ENCODE assay signal across 7 cellular contexts in the genomic region with DNA sequence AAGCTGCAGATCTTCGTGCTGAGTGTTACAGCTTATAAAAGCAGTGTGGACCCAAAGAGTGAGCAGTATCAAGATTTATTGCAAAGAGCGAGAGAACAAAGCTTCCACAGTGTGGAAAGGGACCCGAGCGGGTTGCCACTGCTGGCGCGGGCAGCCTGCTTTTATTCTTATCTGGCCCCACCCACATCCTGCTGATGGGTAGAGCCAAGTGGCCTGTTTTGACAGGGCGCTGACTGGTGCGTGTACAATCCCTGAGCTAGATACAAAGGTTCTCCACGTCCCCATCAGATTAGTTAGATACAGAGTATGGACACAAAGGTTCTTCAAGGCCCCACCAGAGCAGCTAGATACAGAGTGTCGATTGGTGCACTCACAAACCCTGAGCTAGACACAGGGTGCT. TPM values are rescaled to one million over a fixed set of nuclear protein-coding genes. Genes with fewer than 3 reads are reported as not detected.
A peak's percentile ranks its signal among the peaks of the same experiment; 100 is the strongest.
DNase-seq lines count a peak whose midpoint lies in the region; ATAC-seq and TF ChIP-seq lines count a peak whose summit lies in the region.
"Not testable (repeated sequence)": the region's sequence is repeated elsewhere in the genome, so short reads cannot be mapped to it uniquely, and the experiment has no call there.

No MANE protein-coding gene starts in this region.

- H3K4me3 ChIP-seq in GM08714 (ENCODE audit: low read length), result peak overlapping the region; percentile 21; the same call in 1 of the 2 replicates

- POLR2A ChIA-PET in activated CD8-positive, alpha-beta T cell treated with anti-CD3 and anti-CD28 coated beads for 36 hours (lab: Charles Lee), result not testable (repeated sequence)

- H3K4me3 Mint-ChIP-seq in T-helper 17 cell, result peak overlapping the region; percentile 80
- peak overlapping the region; percentile 74 for H3K4me3 Mint-ChIP-seq in activated CD8-positive, alpha-beta T cell treated with anti-CD3 and anti-CD28 coated beads for 36 hours
- H3K4me3 Mint-ChIP-seq in activated naive CD4-positive, alpha-beta T cell treated with anti-CD3 and anti-CD28 coated beads for 36 hours, result peak overlapping the region; percentile 70
- H3K4me3 Mint-ChIP-seq in effector memory CD8-positive, alpha-beta T cell, result peak overlapping the region; percentile 70 to 81
- peak overlapping the region; percentile 78 for H3K4me3 Mint-ChIP-seq in memory B cell

- CTCF ChIA-PET in activated CD8-positive, alpha-beta T cell treated with anti-CD3 and anti-CD28 coated beads for 36 hours (lab: Charles Lee); activated naive CD4-positive, alpha-beta T cell treated with anti-CD3 and anti-CD28 coated beads for 36 hours (lab: Charles Lee): not testable (repeated sequence)

- H3K27me3 Mint-ChIP-seq in T-helper 17 cell; activated CD8-positive, alpha-beta T cell treated with anti-CD3 and anti-CD28 coated beads for 36 hours; activated naive CD4-positive, alpha-beta T cell treated with anti-CD3 and anti-CD28 coated beads for 36 hours (ENCODE audit: low read depth); effector memory CD8-positive, alpha-beta T cell; memory B cell: not testable (repeated sequence)

- not testable (repeated sequence) for H3K4me1 Mint-ChIP-seq in T-helper 17 cell; activated CD8-positive, alpha-beta T cell treated with anti-CD3 and anti-CD28 coated beads for 36 hours (ENCODE audit: low read depth); activated naive CD4-positive, alpha-beta T cell treated with anti-CD3 and anti-CD28 coated beads for 36 hours (ENCODE audit: low read depth); effector memory CD8-positive, alpha-beta T cell (ENCODE audit: low read depth in 2 of 2); memory B cell

- not testable (repeated sequence) for H3K36me3 Mint-ChIP-seq in T-helper 17 cell (ENCODE audit: low read depth); activated CD8-positive, alpha-beta T cell treated with anti-CD3 and anti-CD28 coated beads for 36 hours (ENCODE audit: low read depth); activated naive CD4-positive, alpha-beta T cell treated with anti-CD3 and anti-CD28 coated beads for 36 hours (ENCODE audit: low read depth); effector memory CD8-positive, alpha-beta T cell (ENCODE audit: insufficient read depth); memory B cell

- not testable (repeated sequence) for H3K27ac Mint-ChIP-seq in T-helper 17 cell; effector memory CD8-positive, alpha-beta T cell; memory B cell
- peak overlapping the region; percentile 75 for H3K27ac Mint-ChIP-seq in activated CD8-positive, alpha-beta T cell treated with anti-CD3 and anti-CD28 coated beads for 36 hours
- peak overlapping the region; percentile 76 for H3K27ac Mint-ChIP-seq in activated naive CD4-positive, alpha-beta T cell treated with anti-CD3 and anti-CD28 coated beads for 36 hours

- not testable (repeated sequence) for ATAC-seq in T-helper 17 cell; activated CD8-positive, alpha-beta T cell treated with anti-CD3 and anti-CD28 coated beads for 36 hours; effector memory CD8-positive, alpha-beta T cell (replicated peaks); memory B cell (ENCODE audit: low read depth)

- DNase-seq in T-helper 17 cell; memory B cell (ENCODE audit: low spot score in 2 of 2): not testable (repeated sequence)
- peak; percentile 38 for DNase-seq in activated CD8-positive, alpha-beta T cell treated with anti-CD3 and anti-CD28 coated beads for 36 hours
- DNase-seq in activated naive CD4-positive, alpha-beta T cell treated with anti-CD3 and anti-CD28 coated beads for 36 hours, result peak; percentile 26
- DNase-seq in effector memory CD8-positive, alpha-beta T cell, result peak in 1 of 3 experiments; percentile 14
- DNase-seq in stimulated activated CD4-positive, alpha-beta T cell treated with anti-CD3 and anti-CD28 coated beads, Interleukin-4, amount 100 ng/mL, for 1 hour, result peak; percentile 5

- intact Hi-C loops in activated CD8-positive, alpha-beta T cell treated with anti-CD3 and anti-CD28 coated beads for 36 hours (cut with micrococcal nuclease); activated naive CD4-positive, alpha-beta T cell treated with anti-CD3 and anti-CD28 coated beads for 36 hours (cut with micrococcal nuclease): not testable (repeated sequence)

- not testable (repeated sequence) for H3K9me3 Mint-ChIP-seq in activated CD8-positive, alpha-beta T cell treated with anti-CD3 and anti-CD28 coated beads for 36 hours; activated naive CD4-positive, alpha-beta T cell treated with anti-CD3 and anti-CD28 coated beads for 36 hours; effector memory CD8-positive, alpha-beta T cell; memory B cell

- not testable (repeated sequence) for H3K9me3 ChIP-seq in T-helper 17 cell (ENCODE audit: control insufficient read depth, low read length, poor library complexity, severe bottlenecking)

- not testable (repeated sequence) for TF ChIP-seq CTCF in activated CD8-positive, alpha-beta T cell treated with anti-CD3 and anti-CD28 coated beads for 36 hours (IDR thresholded peaks at IDR 0.05)

RNA-seq across cellular contexts. Expression of a gene that starts 15.5 kb away (rescaled TPM):
- total RNA-seq in T-helper 17 cell, result 10 to 100 TPM; 42.9 to 45.8 TPM
- 10 to 100 TPM; 70.9 to 73.4 TPM for total RNA-seq in activated CD8-positive, alpha-beta T cell treated with anti-CD3 and anti-CD28 coated beads for 36 hours
- 10 to 100 TPM; 50.1 to 51.0 TPM for total RNA-seq in activated naive CD4-positive, alpha-beta T cell treated with anti-CD3 and anti-CD28 coated beads for 36 hours
